ENCODE assay signal across 18 cellular contexts in the genomic region with DNA sequence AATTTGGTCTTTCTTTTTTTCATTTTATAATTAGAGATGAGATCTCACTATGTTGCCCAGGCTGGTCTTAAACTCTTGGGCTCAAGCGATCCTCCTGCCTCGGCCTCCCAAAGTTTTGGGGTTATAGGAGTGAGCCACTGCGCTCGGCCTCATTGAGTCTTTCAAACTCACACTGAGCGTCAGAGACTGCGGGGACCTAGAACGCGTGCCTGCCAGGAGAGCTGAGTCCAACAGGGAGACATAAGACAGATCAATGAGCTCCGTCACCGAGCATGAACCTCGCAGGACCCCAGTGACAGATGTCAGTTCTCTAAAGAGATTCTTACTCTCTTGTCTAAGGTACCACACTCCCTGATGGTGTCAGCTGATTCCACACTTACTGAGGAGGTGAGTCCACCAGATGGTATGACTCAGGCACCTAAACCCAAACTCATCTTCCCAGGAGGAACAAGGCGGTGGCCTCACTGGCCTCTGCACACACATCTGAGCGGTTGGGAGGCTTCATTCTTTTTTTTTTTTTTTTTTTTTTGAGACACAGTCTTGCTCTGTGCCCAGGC. TPM values are rescaled to one million over a fixed set of nuclear protein-coding genes. Genes with fewer than 3 reads are reported as not detected.
DNase-seq lines count a peak whose midpoint lies in the region; ATAC-seq and TF ChIP-seq lines count a peak whose summit lies in the region.
"Had no signal": no experiment of that assay in that cellular context is flagged by ENCODE, and none has a peak within 500 bp of the region (broad histone marks: within the 10 kb centered on the region; RNA-seq: fewer than 3 reads in every experiment).

No MANE protein-coding gene starts in this region.

- TF ChIP-seq POLR2A in spleen (IDR thresholded peaks at IDR 0.05), result no peak
- no peak for TF ChIP-seq POLR2A in upper lobe of left lung (IDR thresholded peaks at IDR 0.05)

- H3K27me3 Mint-ChIP-seq in activated T-cell treated with anti-CD3 and anti-CD28 coated beads, Interleukin-2, amount 50 U/mL, for 24 hours, result no peaks in the 10 kb centered on the region
- H3K27me3 Mint-ChIP-seq in brain, result peaks cover 10% of the 10 kb centered on the region

- no peak for DNase-seq in activated T-cell treated with anti-CD3 and anti-CD28 coated beads, Interleukin-2, amount 50 U/mL, for 24 hours
- no peak for DNase-seq in activated T-cell treated with anti-CD3 and anti-CD28 coated beads for 4 hours
- peak; percentile 51 for DNase-seq in spleen
- no peak for DNase-seq in upper lobe of left lung
- DNase-seq in medulla oblongata (ENCODE audit: extremely low spot score), result no peak
- DNase-seq: GOT3, hippocampal formation, NCI-H1694, NCI-H446, SHP77, T-helper 1 cell had no signal

- H3K4me1 ChIP-seq in OCI-LY1 (ENCODE audit: insufficient read depth, low read length, severe bottlenecking), result peaks cover 98% of the 10 kb centered on the region
- H3K4me1 ChIP-seq in spleen, result peaks cover 20 to 100% (median 78%) of the 10 kb centered on the region in 6 donors
- peaks cover 19 to 43% (median 34%) of the 10 kb centered on the region in 4 donors for H3K4me1 ChIP-seq in upper lobe of left lung
- H3K4me1 ChIP-seq: A549, ascending aorta had no signal

- H3K9ac ChIP-seq in OCI-LY1 (ENCODE audit: low read length), result no peak overlapping the region; the same call in 1 of the 2 replicates

- no peak overlapping the region for H3K4me3 Mint-ChIP-seq in activated T-cell treated with anti-CD3 and anti-CD28 coated beads, Interleukin-2, amount 50 U/mL, for 24 hours
- H3K4me3 Mint-ChIP-seq in brain, result no peak overlapping the region
- H3K4me3 Mint-ChIP-seq: nephron had no signal

- WGBS in spleen, 5 donors, result 93 to 99% (median 96%) methylated on average over 13 of the region's 13 CpGs
- 96 to 97% methylated on average over 13 of the region's 13 CpGs for WGBS in upper lobe of left lung, 2 donors

- peaks cover 21% of the 10 kb centered on the region for H3K36me3 ChIP-seq in OCI-LY1 (ENCODE audit: insufficient read depth, low read length)
- H3K36me3 ChIP-seq in spleen, result peaks cover 0 to 60% (median 14%) of the 10 kb centered on the region in 6 donors
- peaks cover 0 to 6% (median 1%) of the 10 kb centered on the region in 4 donors for H3K36me3 ChIP-seq in upper lobe of left lung
- H3K36me3 ChIP-seq: ascending aorta had no signal

- H3K4me3 ChIP-seq in OCI-LY1 (ENCODE audit: low read depth, low read length, poor library complexity, severe bottlenecking), result no peak overlapping the region
- no peak overlapping the region for H3K4me3 ChIP-seq in spleen
- no peak overlapping the region for H3K4me3 ChIP-seq in upper lobe of left lung
- H3K4me3 ChIP-seq: A549, ascending aorta had no signal

- H3K4me1 Mint-ChIP-seq in activated T-cell treated with anti-CD3 and anti-CD28 coated beads, Interleukin-2, amount 50 U/mL, for 24 hours (ENCODE audit: low read depth), result peaks cover 84% of the 10 kb centered on the region
- H3K4me1 Mint-ChIP-seq in brain, result peaks cover 67% of the 10 kb centered on the region

- H3K79me2 ChIP-seq in OCI-LY1 (ENCODE audit: insufficient read depth, low read length), result peaks cover 35% of the 10 kb centered on the region

- H3K27ac ChIP-seq in OCI-LY1 (ENCODE audit: low read depth, low read length, poor library complexity, severe bottlenecking) (peak overlapping the region; percentile 97), spleen (no peak overlapping the region), upper lobe of left lung (peak overlapping the region in 2 of 4 donors; percentile 2 to 56)
- H3K27ac ChIP-seq: A549, ascending aorta, VCaP had no signal

- peak overlapping the region; percentile 82 for H3K27ac Mint-ChIP-seq in activated T-cell treated with anti-CD3 and anti-CD28 coated beads, Interleukin-2, amount 50 U/mL, for 24 hours
- H3K27ac Mint-ChIP-seq in brain, result peak overlapping the region in 3 of 5 experiments; percentile 53 to 78 (median 60)
- H3K27ac Mint-ChIP-seq: nephron had no signal

- no peak overlapping the region; the same call in 1 of the 2 replicates for H3K4me2 ChIP-seq in OCI-LY1 (ENCODE audit: low read length)
- H3K4me2 ChIP-seq: A549 had no signal

- no peaks in the 10 kb centered on the region for H4K20me1 ChIP-seq in OCI-LY1 (ENCODE audit: insufficient read depth, low read length)

- no peaks in the 10 kb centered on the region for H3K27me3 ChIP-seq in OCI-LY1 (ENCODE audit: insufficient read depth, low read length)
- no peaks in the 10 kb centered on the region for H3K27me3 ChIP-seq in spleen (replicated peaks in 1 of 7)
- no peaks in the 10 kb centered on the region for H3K27me3 ChIP-seq in upper lobe of left lung
- H3K27me3 ChIP-seq: ascending aorta had no signal

- H3K9me3 ChIP-seq in OCI-LY1 (ENCODE audit: low read length) (no peaks in the 10 kb centered on the region), spleen (no peaks in the 10 kb centered on the region), upper lobe of left lung (no peaks in the 10 kb centered on the region)
- H3K9me3 ChIP-seq: A549, ascending aorta had no signal

- TF ChIP-seq CTCF in OCI-LY1 (IDR thresholded peaks at IDR 0.05; ENCODE audit: low read length) (no peak), brain (conservative IDR thresholded peaks at IDR 0.05) (no peak), spleen (IDR thresholded peaks at IDR 0.05 in 8 of 11, conservative IDR thresholded peaks at IDR 0.05 in 3 of 11) (no peak), upper lobe of left lung (IDR thresholded peaks at IDR 0.05) (no peak)

- ATAC-seq in upper lobe of left lung (ENCODE audit: low FRiP score in 2 of 2) (no peak), GM21737 (IDR thresholded peaks at IDR 0.05; ENCODE audit: unreplicated experiment) (no peak)
- ATAC-seq: A549 had no signal

- no peak for TF ChIP-seq EP300 in upper lobe of left lung (IDR thresholded peaks at IDR 0.05)

- H3K9me3 Mint-ChIP-seq in activated T-cell treated with anti-CD3 and anti-CD28 coated beads, Interleukin-2, amount 50 U/mL, for 24 hours, result no peaks in the 10 kb centered on the region
- H3K9me3 Mint-ChIP-seq in brain, result no peaks in the 10 kb centered on the region
- H3K9me3 Mint-ChIP-seq: nephron had no signal

- peaks cover 13% of the 10 kb centered on the region; the same call in 1 of the 2 replicates for H3F3A ChIP-seq in OCI-LY1 (ENCODE audit: insufficient read depth, low read length)

- H3K9me2 ChIP-seq in OCI-LY1 (ENCODE audit: low read depth, low read length), result no peaks in the 10 kb centered on the region

- intact Hi-C loops in spleen (cut with DNase I; ENCODE audit: low total_unique reads), result no loop called here

- no peak overlapping the region for H2AFZ ChIP-seq in OCI-LY1 (ENCODE audit: low read length)

- peaks cover 51% of the 10 kb centered on the region for H3K36me3 Mint-ChIP-seq in activated T-cell treated with anti-CD3 and anti-CD28 coated beads, Interleukin-2, amount 50 U/mL, for 24 hours (ENCODE audit: low read depth)
- H3K36me3 Mint-ChIP-seq in brain, result peaks cover 11% of the 10 kb centered on the region

RNA-seq across cellular contexts. Expression of a gene that starts 58.9 kb away (rescaled TPM):
- polyA plus RNA-seq in brain (ENCODE audit: insufficient read depth, low read depth, low replicate concordance) (40.2 TPM), spleen (10 to 100 TPM; 23.2 to 38.4 (median 29.8) TPM)
- total RNA-seq in spleen (100 to 1,000 TPM in 6 of 7 donors, 10 to 100 TPM in 1; 96.4 to 136 (median 107) TPM), upper lobe of left lung (100 to 1,000 TPM in 1 of 6 donors, 10 to 100 TPM in 5; 33.1 to 119 (median 54.5) TPM)
